9 cellular contexts compared by ENCODE assay signal in the genomic region with DNA sequence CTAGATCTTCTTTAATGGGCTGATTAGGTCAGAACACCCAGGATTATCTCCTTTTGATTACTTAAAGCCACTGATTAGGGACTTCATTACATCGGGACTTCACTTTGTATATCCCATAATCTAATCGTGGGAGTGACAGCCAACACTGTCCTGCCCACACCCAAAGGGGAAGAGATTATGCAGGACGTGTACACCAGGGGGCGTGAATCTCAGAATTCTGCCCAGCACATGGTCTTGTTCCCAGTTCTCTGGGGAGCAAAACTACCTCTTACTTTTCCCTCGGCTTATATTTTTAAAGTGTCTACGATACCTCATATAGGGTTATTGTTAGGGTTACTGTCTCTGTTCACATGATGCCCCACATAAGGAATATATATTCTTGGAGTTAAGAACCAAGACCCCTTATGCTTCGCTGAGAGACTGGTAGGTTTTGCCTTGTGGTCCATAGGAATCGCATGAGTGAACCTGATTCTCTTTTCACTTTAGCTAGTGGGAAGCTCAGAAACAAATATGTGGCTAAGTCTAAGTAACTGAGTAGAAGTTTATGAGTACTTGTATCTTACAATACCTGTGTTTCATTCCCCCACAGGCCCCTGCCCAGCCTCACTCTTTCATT.
DNase-seq lines count a peak whose midpoint lies in the region; ATAC-seq and TF ChIP-seq lines count a peak whose summit lies in the region.
"Had no signal": no experiment of that assay in that cellular context is flagged by ENCODE, and none has a peak within 500 bp of the region (broad histone marks: within the 10 kb centered on the region; RNA-seq: fewer than 3 reads in every experiment).

No MANE protein-coding gene starts in this region.

- H3K4me1 ChIP-seq in Panc1 (ENCODE audit: control insufficient read depth, insufficient read depth, low read length) (no peaks in the 10 kb centered on the region), neural progenitor cell (no peaks in the 10 kb centered on the region), uterus (no peaks in the 10 kb centered on the region)
- H3K4me1 ChIP-seq: parathyroid adenoma had no signal

- H3K27ac ChIP-seq in Panc1 (ENCODE audit: low read length) = no peak overlapping the region
- H3K27ac ChIP-seq in brain microvascular endothelial cell = peak overlapping the region; percentile 59
- H3K27ac ChIP-seq in neural progenitor cell = no peak overlapping the region
- H3K27ac ChIP-seq in uterus = no peak overlapping the region
- H3K27ac ChIP-seq: parathyroid adenoma had no signal

- in situ Hi-C loops in Panc1 (cut with HindIII; ENCODE audit: low pct_unique_long_range_greater_than_20kb, low sequenced_read_pairs) = no loop called here
- in situ Hi-C loops in brain microvascular endothelial cell (cut with HindIII; ENCODE audit: low pct_ligation_motif_present, low sequenced_read_pairs) = no loop called here

- intact Hi-C loops in Panc1 (cut with micrococcal nuclease; ENCODE audit: unreplicated experiment) (loop anchor here (5.0 kb wide), 1 partner anchor 297 kb away; no protein-coding TSS in a partner anchor), uterus (cut with DNase I; ENCODE audit: low total_unique reads) (loop anchor here (5.0 to 10.0 kb wide), 2 partner anchors 192 to 299 kb away; a partner anchor contains a TSS)

- H3K9me3 ChIP-seq in Panc1 (ENCODE audit: control insufficient read depth, insufficient read depth, low read depth, low read length) (no peaks in the 10 kb centered on the region), neural progenitor cell (ENCODE audit: low read depth) (no peaks in the 10 kb centered on the region), uterus (no peaks in the 10 kb centered on the region)

- peak; percentile 15 to 16 for DNase-seq in activated CD4-positive, alpha-beta T cell treated with anti-CD3 and anti-CD28 coated beads for 24 hours (ENCODE audit: low read depth in 2 of 2)
- no peak for DNase-seq in activated CD4-positive, alpha-beta T cell treated with anti-CD3 and anti-CD28 coated beads for 1 hour
- DNase-seq in Panc1 (ENCODE audit: low read depth, low spot score) (no peak), brain microvascular endothelial cell (no peak), neural progenitor cell (ENCODE audit: low spot score) (no peak), uterus (no peak)

- TF ChIP-seq POLR2A in uterus (IDR thresholded peaks at IDR 0.05) = no peak

- no peaks in the 10 kb centered on the region for H3K79me2 ChIP-seq in neural progenitor cell (ENCODE audit: low read depth)
- H3K79me2 ChIP-seq: parathyroid adenoma had no signal

- H3K27me3 Mint-ChIP-seq in neural progenitor cell (ENCODE audit: insufficient read depth, low read depth) = peaks cover 3% of the 10 kb centered on the region

- BruUV-seq in Panc1 (replicated peaks; lab: Mats Ljungman, UMichigan) = no TSS peak

- no peaks in the 10 kb centered on the region for H3K36me3 Mint-ChIP-seq in neural progenitor cell

- H3K4me1 Mint-ChIP-seq in neural progenitor cell = peaks cover 5% of the 10 kb centered on the region

- H3K27me3 ChIP-seq in Panc1 (ENCODE audit: control insufficient read depth, insufficient read depth, low read length) (no peaks in the 10 kb centered on the region), brain microvascular endothelial cell (replicated peaks) (no peaks in the 10 kb centered on the region), neural progenitor cell (no peaks in the 10 kb centered on the region), uterus (no peaks in the 10 kb centered on the region)

- CTCF ChIA-PET in Panc1 (lab: Charles Lee) = interaction anchor here (1.4 kb wide), 1 partner anchor 296 kb away, joined by 3 read pairs; no protein-coding TSS in a partner anchor

- H3K4me2 ChIP-seq in neural progenitor cell = no peak overlapping the region

- no peak overlapping the region for H2AFZ ChIP-seq in neural progenitor cell (replicated peaks)
- H2AFZ ChIP-seq: parathyroid adenoma had no signal

- H3K4me3 ChIP-seq in Panc1 (ENCODE audit: low read depth in 2 of 2, low read length in 2 of 2) (no peak overlapping the region), brain microvascular endothelial cell (ENCODE audit: low read depth, low read length) (no peak overlapping the region), neural progenitor cell (no peak overlapping the region), uterus (no peak overlapping the region)

- ATAC-seq in HG02938 (IDR thresholded peaks at IDR 0.05; ENCODE audit: unreplicated experiment) = peak; percentile 43
- peak; percentile 72; the same call in 1 of the 2 replicates for ATAC-seq in Panc1
- ATAC-seq in GM21786 (IDR thresholded peaks at IDR 0.05; ENCODE audit: unreplicated experiment) = no peak

- POLR2A ChIA-PET in Panc1 (lab: Charles Lee) = no interaction called here

- H3K36me3 ChIP-seq in Panc1 (ENCODE audit: control insufficient read depth, insufficient read depth, low read length) (no peaks in the 10 kb centered on the region), brain microvascular endothelial cell (replicated peaks) (no peaks in the 10 kb centered on the region), neural progenitor cell (no peaks in the 10 kb centered on the region), uterus (no peaks in the 10 kb centered on the region)

- no peak overlapping the region for H3K4me3 Mint-ChIP-seq in neural progenitor cell

- H3K9me3 Mint-ChIP-seq in neural progenitor cell = peaks cover 10% of the 10 kb centered on the region

- H4K20me1 ChIP-seq in neural progenitor cell (ENCODE audit: low read depth) = no peaks in the 10 kb centered on the region

- H3K27ac Mint-ChIP-seq in neural progenitor cell = no peak overlapping the region

- no peak overlapping the region for H3K9ac ChIP-seq in neural progenitor cell
- H3K9ac ChIP-seq: parathyroid adenoma had no signal

- peaks cover 5% of the 10 kb centered on the region for H3F3A ChIP-seq in neural progenitor cell (ENCODE audit: low read depth)

- TF ChIP-seq CTCF in Panc1 (IDR thresholded peaks at IDR 0.05) = peak; percentile 73
- TF ChIP-seq CTCF in brain microvascular endothelial cell (IDR thresholded peaks at IDR 0.05; ENCODE audit: low read depth, low read length, missing control alignments) = peak; percentile 65
- TF ChIP-seq CTCF in neural progenitor cell (IDR thresholded peaks at IDR 0.05) = peak; percentile 52
- TF ChIP-seq CTCF in uterus (IDR thresholded peaks at IDR 0.05) = no peak

Comparison
In these comparisons a context has a peak if more than half of its experiments do, and no peak if none do; other contexts are left out.
1. DNase-seq: peak in activated CD4-positive, alpha-beta T cell treated with anti-CD3 and anti-CD28 coated beads for 24 hours (2 of 2); none in activated CD4-positive, alpha-beta T cell treated with anti-CD3 and anti-CD28 coated beads for 1 hour (single experiment), Panc1 (single experiment), brain microvascular endothelial cell (single experiment), neural progenitor cell (single experiment) and uterus (0 of 2).
2. CTCF ChIP-seq: peak in Panc1 (single experiment), brain microvascular endothelial cell (single experiment) and neural progenitor cell (single experiment); none in uterus (0 of 4).